Comparison of ENCODE assay signal across 20 cellular contexts in the genomic region with DNA sequence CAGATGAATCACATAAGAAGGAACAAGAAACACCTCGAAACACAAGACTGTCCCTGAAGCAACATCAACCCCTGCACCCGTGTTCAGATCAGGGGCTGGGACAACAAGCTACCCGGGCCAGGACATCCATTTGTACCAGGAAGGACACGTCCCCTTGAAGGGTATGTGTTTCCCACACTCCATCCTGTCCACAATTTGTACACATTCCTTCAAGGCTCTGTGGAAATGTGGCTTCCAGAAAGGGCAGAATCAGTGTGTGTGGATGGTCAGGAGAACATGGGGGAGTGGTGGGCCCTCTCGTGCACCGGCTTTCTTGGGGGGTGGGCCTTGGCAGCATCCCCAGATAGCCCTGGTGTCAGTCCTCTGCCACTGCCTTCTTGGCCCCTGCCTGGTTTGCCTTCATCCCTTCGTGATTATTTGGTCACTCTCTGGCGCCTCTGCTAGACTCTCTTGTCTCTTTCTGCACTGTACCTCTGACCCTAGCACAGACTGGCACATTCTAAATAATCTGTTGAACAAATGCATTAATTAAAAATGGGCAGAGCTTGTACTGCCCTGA. TPM values are rescaled to one million over a fixed set of nuclear protein-coding genes. Genes with fewer than 3 reads are reported as not detected.
DNase-seq lines count a peak whose midpoint lies in the region; ATAC-seq, FAIRE-seq and TF ChIP-seq lines count a peak whose summit lies in the region.
"Had no signal": no experiment of that assay in that cellular context is flagged by ENCODE, and none has a peak within 500 bp of the region (broad histone marks: within the 10 kb centered on the region; RNA-seq: fewer than 3 reads in every experiment).

No MANE protein-coding gene starts in this region.

- DNase-seq in right cardiac atrium (no peak), left ventricle myocardium superior (no peak), bronchial epithelial cell (ENCODE audit: low read depth) (no peak), psoas muscle (peak; percentile 5 to 13), left colon (no peak), NCI-H510A treated with DMSO at 0.1 percent for 48 hours (lab: John Stamatoyannopoulos, UW) (no peak)
- DNase-seq: AML-193; CD4-positive, alpha-beta T cell; DMS79 treated with DMSO at 0.1 percent for 48 hours; GDM1; HCEC 1CT; IMR-90; NCI-H1048; NCI-H146; NCI-H2107; NCI-H345; NCI-H69; PC-9; SHP77 treated with DMSO at 0.1 percent for 48 hours had no signal

- no peaks in the 10 kb centered on the region for H3K27me3 ChIP-seq in right cardiac atrium (ENCODE audit: control insufficient read depth, insufficient read depth)
- H3K27me3 ChIP-seq in bronchial epithelial cell (ENCODE audit: control insufficient read depth, insufficient read depth, low read length), result no peaks in the 10 kb centered on the region
- no peaks in the 10 kb centered on the region for H3K27me3 ChIP-seq in psoas muscle (ENCODE audit: insufficient read depth in 3 of 3, low read length in 2 of 3)

- H3K27ac ChIP-seq in right cardiac atrium (ENCODE audit: low read length), result peak overlapping the region; percentile 15
- peak overlapping the region; percentile 76 for H3K27ac ChIP-seq in psoas muscle
- H3K27ac ChIP-seq: PC-9 had no signal

- peak; percentile 7 for FAIRE-seq in bronchial epithelial cell (lab: Jason Lieb, UNC)

- WGBS in right cardiac atrium, result 58% methylated on average over 8 of the region's 8 CpGs
- 40 to 49% (median 42%) methylated on average over 8 of the region's 8 CpGs for WGBS in psoas muscle, 3 donors

- H3K36me3 ChIP-seq in bronchial epithelial cell (ENCODE audit: control insufficient read depth, insufficient read depth, low read length) (peaks cover 17% of the 10 kb centered on the region), psoas muscle (ENCODE audit: insufficient read depth in 1 of 2, low read depth in 1 of 2) (no peaks in the 10 kb centered on the region)

- H3K9me3 ChIP-seq in right cardiac atrium (ENCODE audit: control insufficient read depth, low read length) (no peaks in the 10 kb centered on the region), psoas muscle (no peaks in the 10 kb centered on the region)

- TF ChIP-seq CTCF in bronchial epithelial cell (IDR thresholded peaks at IDR 0.05; ENCODE audit: insufficient read depth, low read length, severe bottlenecking) (no peak), psoas muscle (IDR thresholded peaks at IDR 0.05) (no peak)

- intact Hi-C loops in right cardiac atrium (cut with DNase I) (loop anchor here in 2 of 4 donors (10.0 kb wide), 1 partner anchor 73 kb away; no protein-coding TSS in a partner anchor), left ventricle myocardium superior (cut with micrococcal nuclease) (no loop called here), psoas muscle (cut with DNase I) (no loop called here), left colon (cut with DNase I, micrococcal nuclease) (no loop called here)

- H3K4me1 ChIP-seq in right cardiac atrium (ENCODE audit: control insufficient read depth, insufficient read depth, low read length), result peaks cover 12% of the 10 kb centered on the region
- peaks cover 25% of the 10 kb centered on the region for H3K4me1 ChIP-seq in psoas muscle

- no peak overlapping the region for H3K4me3 ChIP-seq in right cardiac atrium (ENCODE audit: low read length)
- no peak overlapping the region for H3K4me3 ChIP-seq in bronchial epithelial cell (ENCODE audit: low read depth, low read length)
- no peak overlapping the region for H3K4me3 ChIP-seq in psoas muscle
- H3K4me3 ChIP-seq: PC-9 had no signal

- ATAC-seq in right cardiac atrium (no peak), left ventricle myocardium superior (no peak), psoas muscle (no peak), left colon (no peak), HG03565 (IDR thresholded peaks at IDR 0.05; ENCODE audit: unreplicated experiment) (no peak)

RNA-seq across cellular contexts. Expression of a gene that starts 10.3 kb away (rescaled TPM):
- total RNA-seq in right cardiac atrium (10 to 100 TPM; 45.8 to 67.5 (median 50.0) TPM), left ventricle myocardium superior (52.6 TPM), bronchial epithelial cell (34.8 and 35.8 TPM in 2 replicates), psoas muscle (10 to 100 TPM in 1 of 4 donors, 1 to 10 TPM in 3; 6.3 to 17.8 (median 7.9) TPM), left colon (1 to 10 TPM; 4.3 to 5.6 TPM)
- polyA plus RNA-seq in right cardiac atrium (39.9 TPM), psoas muscle (1 to 10 TPM; 3.1 to 7.5 (median 4.3) TPM)
- total RNA-seq: CD4-positive, alpha-beta T cell had no signal

RNA-seq across cellular contexts. Expression of a gene that starts 56.4 kb away (rescaled TPM):
- 10 to 100 TPM in 3 of 4 donors, 1 to 10 TPM in 1; 8.4 to 16.3 (median 12.3) TPM for total RNA-seq in right cardiac atrium
- polyA plus RNA-seq in right cardiac atrium, result 10.2 TPM
- 9.3 TPM for total RNA-seq in left ventricle myocardium superior
- total RNA-seq in bronchial epithelial cell, result 12.9 and 24.2 TPM in 2 replicates
- 10 to 100 TPM in 1 of 4 donors, 1 to 10 TPM in 3; 6.3 to 13.3 (median 8.6) TPM for total RNA-seq in psoas muscle
- 10 to 100 TPM in 1 of 3 donors, 1 to 10 TPM in 2; 9.2 to 15.6 (median 9.5) TPM for polyA plus RNA-seq in psoas muscle
- total RNA-seq in left colon, result 10 to 100 TPM; 17.2 to 18.1 TPM

Comparison
In these comparisons a context has a peak if more than half of its experiments do, and no peak if none do; other contexts are left out.
1. DNase-seq: peak in psoas muscle (2 of 2); none in right cardiac atrium (0 of 3), left ventricle myocardium superior (single experiment), bronchial epithelial cell (single experiment), left colon (0 of 2) and NCI-H510A treated with DMSO at 0.1 percent for 48 hours (single experiment).